Comparison of ENCODE assay signal across 34 cellular contexts in the genomic region with DNA sequence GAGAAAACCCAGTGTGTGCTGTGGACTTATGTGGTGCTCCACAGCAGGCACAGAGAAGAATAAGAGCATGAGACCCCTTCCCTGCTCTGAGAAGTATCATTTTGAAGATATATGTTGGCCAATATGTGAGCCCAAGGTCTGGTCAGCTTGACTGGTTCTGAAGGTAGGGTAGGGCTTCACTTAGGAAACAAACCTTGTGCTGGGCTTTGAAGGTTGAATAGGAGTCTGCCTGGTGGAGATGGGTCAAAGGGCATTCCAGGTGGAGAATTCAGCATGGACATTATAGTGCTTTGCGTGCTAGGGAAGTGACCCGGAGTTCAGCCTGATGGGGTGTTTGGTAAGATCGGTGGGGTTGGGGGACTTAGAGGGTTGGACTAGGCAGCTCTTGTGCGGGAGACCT.
"Had no signal": no experiment of that assay in that cellular context is flagged by ENCODE, and none has a peak within 500 bp of the region (broad histone marks: within the 10 kb centered on the region; RNA-seq: fewer than 3 reads in every experiment).

No MANE protein-coding gene starts in this region.

- H3K4me1 Mint-ChIP-seq: activated naive CD4-positive, alpha-beta T cell treated with anti-CD3 and anti-CD28 coated beads, Interleukin-2, amount 10 ng/mL, durations not matched to agents 7 days and 5 days; activated naive CD8-positive, alpha-beta T cell treated with anti-CD3 and anti-CD28 coated beads, Interleukin-2, amount 10 ng/mL, durations not matched to agents 7 days and 5 days; central memory CD8-positive, alpha-beta T cell; naive thymus-derived CD8-positive, alpha-beta T cell; stimulated activated memory B cell treated with anti-CD40 and anti-IgM and Interleukin-4, amounts not matched to agents 10 μg/mL and 1 μg/mL and 100 μg/mL, for 72 hours had no signal

- H3K4me3 ChIP-seq: right lobe of liver, thyroid gland, upper lobe of right lung had no signal

- DNase-seq: activated CD4-positive, alpha-beta memory T cell treated with anti-CD3 and anti-CD28 coated beads for 36 hours; activated CD4-positive, alpha-beta T cell treated with anti-CD3 and anti-CD28 coated beads for 48 hours; activated CD8-positive, alpha-beta memory T cell treated with anti-CD3 and anti-CD28 coated beads, Interleukin-2, amount 50 U/mL, for 4 hours; activated gamma-delta T cell; activated naive CD4-positive, alpha-beta T cell treated with anti-CD3 and anti-CD28 coated beads, Interleukin-2, amount 10 ng/mL, durations not matched to agents 7 days and 5 days; activated naive CD8-positive, alpha-beta T cell treated with anti-CD3 and anti-CD28 coated beads, Interleukin-2, amount 10 ng/mL, durations not matched to agents 7 days and 5 days; activated T-cell treated with anti-CD3 and anti-CD28 coated beads, Interleukin-2, amount 50 U/mL, for 1 hour; amniotic stem cell; endodermal cell; foreskin fibroblast; head of caudate nucleus; hippocampal formation; left cardiac atrium; mammary epithelial cell; naive thymus-derived CD8-positive, alpha-beta T cell; small intestine; stimulated activated CD4-positive, alpha-beta T cell treated with anti-CD3 and anti-CD28 coated beads, Interleukin-4, amount 100 ng/mL, for 4 hours; stimulated activated CD8-positive, alpha-beta memory T cell treated with anti-CD3 and anti-CD28 coated beads, Interleukin-4, amount 100 ng/mL, for 48 hours; stimulated activated naive CD8-positive, alpha-beta T cell treated with anti-CD3 and anti-CD28 coated beads, Interleukin-15, amount 100 ng/mL, for 72 hours; substantia nigra; T-helper 9 cell; thyroid gland; upper lobe of right lung had no signal

- FAIRE-seq: astrocyte, keratinocyte, small intestine, TTC549 had no signal

- H3K27ac Mint-ChIP-seq: activated CD4-positive, alpha-beta memory T cell treated with anti-CD3 and anti-CD28 coated beads for 36 hours; activated naive CD4-positive, alpha-beta T cell treated with anti-CD3 and anti-CD28 coated beads, Interleukin-2, amount 10 ng/mL, durations not matched to agents 7 days and 5 days; activated naive CD8-positive, alpha-beta T cell treated with anti-CD3 and anti-CD28 coated beads, Interleukin-2, amount 10 ng/mL, durations not matched to agents 7 days and 5 days; activated T-helper 1 cell treated with anti-CD3 and anti-CD28 coated beads, Interleukin-12 subunit alpha, Interleukin-12 subunit beta, Interleukin-2, Interleukin-4 antibody, amounts not matched to agents 30 ng/mL and 10 ng/mL and 1 ng/mL, durations not matched to agents 14 hours and 24 hours and 36 hours; dendritic cell treated with granulocyte-macrophage colony-stimulating factor and Interleukin-4, amounts not matched to agents 40 ng/mL and 50 ng/mL, for 4 days; endodermal cell; stimulated activated memory B cell treated with anti-CD40 and anti-IgM and Interleukin-4, amounts not matched to agents 10 μg/mL and 1 μg/mL and 100 μg/mL, for 72 hours; T-helper 1 cell treated with Interleukin-12 subunit alpha and Interleukin-12 subunit beta and Interleukin-4 antibody, amounts not matched to agents 30 μg/mL and 1 μg/mL, for 36 hours had no signal

- H3K27me3 ChIP-seq: right lobe of liver, thyroid gland, upper lobe of right lung had no signal

- H3K4me1 ChIP-seq: right lobe of liver, upper lobe of right lung had no signal

- H3K4me3 Mint-ChIP-seq: activated CD4-positive, alpha-beta memory T cell treated with anti-CD3 and anti-CD28 coated beads for 36 hours; activated naive CD4-positive, alpha-beta T cell treated with anti-CD3 and anti-CD28 coated beads, Interleukin-2, amount 10 ng/mL, durations not matched to agents 7 days and 5 days; activated naive CD8-positive, alpha-beta T cell treated with anti-CD3 and anti-CD28 coated beads, Interleukin-2, amount 10 ng/mL, durations not matched to agents 7 days and 5 days; activated T-helper 1 cell treated with anti-CD3 and anti-CD28 coated beads, Interleukin-12 subunit alpha, Interleukin-12 subunit beta, Interleukin-2, Interleukin-4 antibody, amounts not matched to agents 30 ng/mL and 10 ng/mL and 1 ng/mL, durations not matched to agents 14 hours and 24 hours and 36 hours; central memory CD8-positive, alpha-beta T cell; dendritic cell treated with granulocyte-macrophage colony-stimulating factor and Interleukin-4, amounts not matched to agents 40 ng/mL and 50 ng/mL, for 4 days; endodermal cell; naive thymus-derived CD8-positive, alpha-beta T cell; stimulated activated memory B cell treated with anti-CD40 and anti-IgM and Interleukin-4, amounts not matched to agents 10 μg/mL and 1 μg/mL and 100 μg/mL, for 72 hours; stimulated activated naive CD8-positive, alpha-beta T cell treated with anti-CD3 and anti-CD28 coated beads, Interleukin-15, amount 100 ng/mL, for 72 hours; T-helper 1 cell treated with Interleukin-12 subunit alpha and Interleukin-12 subunit beta and Interleukin-4 antibody, amounts not matched to agents 30 μg/mL and 1 μg/mL, for 36 hours had no signal

- H3K9me3 ChIP-seq: right lobe of liver, thyroid gland, upper lobe of right lung had no signal

- H3K9me3 Mint-ChIP-seq: activated CD4-positive, alpha-beta memory T cell treated with anti-CD3 and anti-CD28 coated beads for 36 hours; activated naive CD4-positive, alpha-beta T cell treated with anti-CD3 and anti-CD28 coated beads, Interleukin-2, amount 10 ng/mL, durations not matched to agents 7 days and 5 days; activated naive CD8-positive, alpha-beta T cell treated with anti-CD3 and anti-CD28 coated beads, Interleukin-2, amount 10 ng/mL, durations not matched to agents 7 days and 5 days; activated T-helper 1 cell treated with anti-CD3 and anti-CD28 coated beads, Interleukin-12 subunit alpha, Interleukin-12 subunit beta, Interleukin-2, Interleukin-4 antibody, amounts not matched to agents 30 ng/mL and 10 ng/mL and 1 ng/mL, durations not matched to agents 14 hours and 24 hours and 36 hours; central memory CD8-positive, alpha-beta T cell; dendritic cell treated with granulocyte-macrophage colony-stimulating factor and Interleukin-4, amounts not matched to agents 40 ng/mL and 50 ng/mL, for 4 days; endodermal cell; naive thymus-derived CD8-positive, alpha-beta T cell; stimulated activated memory B cell treated with anti-CD40 and anti-IgM and Interleukin-4, amounts not matched to agents 10 μg/mL and 1 μg/mL and 100 μg/mL, for 72 hours; stimulated activated naive CD8-positive, alpha-beta T cell treated with anti-CD3 and anti-CD28 coated beads, Interleukin-15, amount 100 ng/mL, for 72 hours; T-helper 1 cell treated with Interleukin-12 subunit alpha and Interleukin-12 subunit beta and Interleukin-4 antibody, amounts not matched to agents 30 μg/mL and 1 μg/mL, for 36 hours had no signal

- ATAC-seq: esophagus mucosa; naive thymus-derived CD8-positive, alpha-beta T cell; stimulated activated memory B cell treated with anti-CD40 and anti-IgM and Interleukin-4, amounts not matched to agents 10 μg/mL and 1 μg/mL and 100 μg/mL, for 72 hours; stimulated activated naive CD8-positive, alpha-beta T cell treated with anti-CD3 and anti-CD28 coated beads, Interleukin-15, amount 100 ng/mL, for 72 hours had no signal

- H3K36me3 Mint-ChIP-seq: activated CD4-positive, alpha-beta memory T cell treated with anti-CD3 and anti-CD28 coated beads for 36 hours; activated naive CD4-positive, alpha-beta T cell treated with anti-CD3 and anti-CD28 coated beads, Interleukin-2, amount 10 ng/mL, durations not matched to agents 7 days and 5 days; activated naive CD8-positive, alpha-beta T cell treated with anti-CD3 and anti-CD28 coated beads, Interleukin-2, amount 10 ng/mL, durations not matched to agents 7 days and 5 days; naive thymus-derived CD8-positive, alpha-beta T cell; stimulated activated memory B cell treated with anti-CD40 and anti-IgM and Interleukin-4, amounts not matched to agents 10 μg/mL and 1 μg/mL and 100 μg/mL, for 72 hours had no signal

- H3K36me3 ChIP-seq: right lobe of liver, thyroid gland, upper lobe of right lung had no signal

- H3K27ac ChIP-seq: right lobe of liver, thyroid gland, upper lobe of right lung, VCaP had no signal
